In genomic region chr15:50544368-50544767, GRCh38 we compare ENCODE assay signal across 18 cellular contexts. TPM values are rescaled to one million over a fixed set of nuclear protein-coding genes. Genes with fewer than 3 reads are reported as not detected.
DNase-seq lines count a peak whose midpoint lies in the region; ATAC-seq and TF ChIP-seq lines count a peak whose summit lies in the region.
"Had no signal": no experiment of that assay in that cellular context is flagged by ENCODE, and none has a peak within 500 bp of the region (broad histone marks: within the 10 kb centered on the region; RNA-seq: fewer than 3 reads in every experiment).

No MANE protein-coding gene starts in this region.

- H3K56ac ChIP-seq in IMR-90 (ENCODE audit: extremely low read depth, insufficient read depth, low read length) = no peak overlapping the region

- H4K20me1 ChIP-seq in IMR-90 (ENCODE audit: insufficient read depth, low read length) = no peaks in the 10 kb centered on the region
- H4K20me1 ChIP-seq: BLaER1 treated with 17β-estradiol and CSF1 and Interleukin-3, amounts not matched to agents 10 nM and 100 nM had no signal

- no peak overlapping the region for H4K5ac ChIP-seq in IMR-90 (ENCODE audit: low read depth, low read length)

- 58% methylated on average over 3 of the region's 5 CpGs; no CpG with 5 or more reads in 1 of the 2 experiments for WGBS in IMR-90 (ENCODE audit: extremely low coverage in 2 of 2, insufficient read length in 1 of 2), 2 experiments
- 52 to 76% (median 61%) methylated on average over 5 of the region's 5 CpGs for WGBS in ovary, 3 donors

- no peak overlapping the region for H2BK15ac ChIP-seq in IMR-90 (ENCODE audit: low read depth, low read length)

- peaks cover 4% of the 10 kb centered on the region for H3K4me1 Mint-ChIP-seq in WTC11
- no peaks in the 10 kb centered on the region for H3K4me1 Mint-ChIP-seq in activated CD4-positive, alpha-beta T cell treated with anti-CD3 and anti-CD28 coated beads for 36 hours
- H3K4me1 Mint-ChIP-seq: CD8-positive, alpha-beta memory T cell had no signal

- POLR2A ChIA-PET in IMR-90 (lab: Charles Lee; ENCODE audit: unreplicated experiment) (no interaction called here), WTC11 (lab: Charles Lee) (interaction anchor here (0.7 kb wide), 1 partner anchor 31 kb away, joined by 3 read pairs; no protein-coding TSS in a partner anchor)
- POLR2A ChIA-PET in activated CD4-positive, alpha-beta T cell treated with anti-CD3 and anti-CD28 coated beads for 36 hours (lab: Charles Lee) = no interaction called here

- dilution Hi-C loops in IMR-90 (cut with HindIII; ENCODE audit: low sequenced_read_pairs, unreplicated experiment) = no loop called here

- H2AK9ac ChIP-seq in IMR-90 (replicated peaks; ENCODE audit: low read depth, low read length, poor library complexity) = no peak overlapping the region

- H2BK120ac ChIP-seq in IMR-90 (ENCODE audit: low read depth, low read length) = no peak overlapping the region

- in situ Hi-C loops in IMR-90 (cut with MboI; ENCODE audit: low sequenced_read_pairs) = no loop called here

- peak overlapping the region; percentile 16; the same call in 1 of the 2 replicates for H2BK20ac ChIP-seq in IMR-90 (ENCODE audit: low read depth, low read length)

- no peaks in the 10 kb centered on the region for H3K9me3 Mint-ChIP-seq in WTC11
- no peaks in the 10 kb centered on the region for H3K9me3 Mint-ChIP-seq in activated CD4-positive, alpha-beta T cell treated with anti-CD3 and anti-CD28 coated beads for 36 hours (ENCODE audit: low read depth)
- H3K9me3 Mint-ChIP-seq: CD8-positive, alpha-beta memory T cell; HFFc6 had no signal

- H2BK5ac ChIP-seq in IMR-90 (ENCODE audit: low read depth, low read length, poor library complexity, severe bottlenecking) = no peak overlapping the region

- BruUV-seq in IMR-90 (replicated peaks; lab: Mats Ljungman, UMichigan) = no TSS peak

- TF ChIP-seq EP300 in ovary (IDR thresholded peaks at IDR 0.05) = no peak

- H3K36me3 Mint-ChIP-seq in WTC11 = no peaks in the 10 kb centered on the region
- no peaks in the 10 kb centered on the region for H3K36me3 Mint-ChIP-seq in activated CD4-positive, alpha-beta T cell treated with anti-CD3 and anti-CD28 coated beads for 36 hours (ENCODE audit: low read depth)
- H3K36me3 Mint-ChIP-seq: CD8-positive, alpha-beta memory T cell had no signal

- no peaks in the 10 kb centered on the region for H3K27me3 Mint-ChIP-seq in WTC11 (ENCODE audit: low read depth)
- peaks cover 8% of the 10 kb centered on the region for H3K27me3 Mint-ChIP-seq in activated CD4-positive, alpha-beta T cell treated with anti-CD3 and anti-CD28 coated beads for 36 hours

- H4K8ac ChIP-seq in IMR-90 (ENCODE audit: low read depth in 2 of 2, low read length in 2 of 2) = peak overlapping the region in 1 of 2 experiments; percentile 53; a peak in 1 of 4 replicates

- H3K27ac Mint-ChIP-seq in WTC11 = no peak overlapping the region
- H3K27ac Mint-ChIP-seq in activated CD4-positive, alpha-beta T cell treated with anti-CD3 and anti-CD28 coated beads for 36 hours = no peak overlapping the region
- H3K27ac Mint-ChIP-seq: CD8-positive, alpha-beta memory T cell; HFFc6 had no signal

- H3K27me3 ChIP-seq in IMR-90 (ENCODE audit: control insufficient read depth, insufficient read depth, low read length) (no peaks in the 10 kb centered on the region), ovary (no peaks in the 10 kb centered on the region), breast epithelium (no peaks in the 10 kb centered on the region)
- H3K27me3 ChIP-seq: BLaER1 treated with 17β-estradiol and CSF1 and Interleukin-3, amounts not matched to agents 10 nM and 100 nM had no signal

- no peak overlapping the region for H3K9ac ChIP-seq in IMR-90 (ENCODE audit: low read depth, low read length)
- H3K9ac ChIP-seq: BLaER1 treated with 17β-estradiol and CSF1 and Interleukin-3, amounts not matched to agents 10 nM and 100 nM; KMS-11 had no signal

- DNase-seq in IMR-90 = no peak
- DNase-seq in WTC11 (ENCODE audit: low spot score) = no peak
- peak; percentile 10 for DNase-seq in iPS-NIHi11 (ENCODE audit: low spot score)
- no peak for DNase-seq in activated CD8-positive, alpha-beta memory T cell treated with anti-CD3 and anti-CD28 coated beads for 24 hours
- DNase-seq in ovary = no peak
- DNase-seq in activated CD4-positive, alpha-beta T cell treated with anti-CD3 and anti-CD28 coated beads for 36 hours = no peak
- no peak for DNase-seq in breast epithelium (ENCODE audit: low spot score in 2 of 2)
- DNase-seq: CD8-positive, alpha-beta memory T cell; HFFc6; NCI-H1436; NCI-H1930; NCI-H226; NCI-H524; NCI-H82 had no signal

- peaks cover 3% of the 10 kb centered on the region; the same call in 1 of the 2 replicates for H3K9me1 ChIP-seq in IMR-90 (ENCODE audit: insufficient read depth, low read length)

- no peak overlapping the region for H2AK5ac ChIP-seq in IMR-90 (ENCODE audit: low read depth, low read length)

- H3K18ac ChIP-seq in IMR-90 (ENCODE audit: low read depth, low read length) = no peak overlapping the region

- H3K4me3 ChIP-seq in IMR-90 (ENCODE audit: insufficient read depth, low read depth, low read length) (no peak overlapping the region), ovary (no peak overlapping the region), breast epithelium (no peak overlapping the region)
- H3K4me3 ChIP-seq: BLaER1 treated with 17β-estradiol and CSF1 and Interleukin-3, amounts not matched to agents 10 nM and 100 nM had no signal

- H3K9me3 ChIP-seq in IMR-90 (ENCODE audit: control insufficient read depth, insufficient read depth, low read length) = no peaks in the 10 kb centered on the region
- no peaks in the 10 kb centered on the region for H3K9me3 ChIP-seq in ovary
- no peaks in the 10 kb centered on the region for H3K9me3 ChIP-seq in breast epithelium
- H3K9me3 ChIP-seq: BLaER1 treated with 17β-estradiol and CSF1 and Interleukin-3, amounts not matched to agents 10 nM and 100 nM had no signal

- CTCF ChIA-PET in IMR-90 (lab: Yijun Ruan, JAX) = no interaction called here
- CTCF ChIA-PET in WTC11 (lab: Charles Lee) = no interaction called here
- CTCF ChIA-PET in activated CD4-positive, alpha-beta T cell treated with anti-CD3 and anti-CD28 coated beads for 36 hours (lab: Charles Lee) = interaction anchor here (0.7 to 1.0 kb wide), 3 partner anchors 19 to 200 kb away, joined by 3 read pairs; no protein-coding TSS in a partner anchor

- H3K4me2 ChIP-seq in IMR-90 (ENCODE audit: low read depth, low read length) = no peak overlapping the region
- H3K4me2 ChIP-seq: KMS-11 had no signal

- TF ChIP-seq CTCF in IMR-90 (conservative IDR thresholded peaks at IDR 0.05; ENCODE audit: low read depth, low read length) (no peak), WTC11 (IDR thresholded peaks at IDR 0.05) (no peak), ovary (IDR thresholded peaks at IDR 0.05) (no peak), breast epithelium (IDR thresholded peaks at IDR 0.05) (no peak)

- TF ChIP-seq POLR2A in IMR-90 (IDR thresholded peaks at IDR 0.05; ENCODE audit: low read depth, low read length) (no peak), ovary (IDR thresholded peaks at IDR 0.05) (no peak), breast epithelium (IDR thresholded peaks at IDR 0.05) (no peak)

- H3K36me3 ChIP-seq in IMR-90 (ENCODE audit: control insufficient read depth, insufficient read depth, low read length) = no peaks in the 10 kb centered on the region
- no peaks in the 10 kb centered on the region for H3K36me3 ChIP-seq in ovary
- no peaks in the 10 kb centered on the region for H3K36me3 ChIP-seq in breast epithelium
- H3K36me3 ChIP-seq: BLaER1 treated with 17β-estradiol and CSF1 and Interleukin-3, amounts not matched to agents 10 nM and 100 nM had no signal

- H3K4me3 Mint-ChIP-seq in WTC11 = no peak overlapping the region
- H3K4me3 Mint-ChIP-seq in activated CD4-positive, alpha-beta T cell treated with anti-CD3 and anti-CD28 coated beads for 36 hours = no peak overlapping the region
- H3K4me3 Mint-ChIP-seq: CD8-positive, alpha-beta memory T cell; HFFc6 had no signal

- H4K91ac ChIP-seq in IMR-90 (ENCODE audit: insufficient read depth, low read depth, low read length) = no peak overlapping the region

- ATAC-seq in IMR-90 (ENCODE audit: low read depth) (peak; percentile 38; the same call in 1 of the 2 replicates), WTC11 (peak; percentile 24; the same call in 1 of the 2 replicates)
- no peak for ATAC-seq in activated CD4-positive, alpha-beta T cell treated with anti-CD3 and anti-CD28 coated beads for 36 hours
- ATAC-seq: HepG2 had no signal

- peaks cover 9% of the 10 kb centered on the region for H3K4me1 ChIP-seq in IMR-90 (ENCODE audit: control insufficient read depth, insufficient read depth, low read length)
- no peaks in the 10 kb centered on the region for H3K4me1 ChIP-seq in ovary (ENCODE audit: insufficient read depth)
- no peaks in the 10 kb centered on the region for H3K4me1 ChIP-seq in breast epithelium

- intact Hi-C loops in IMR-90 (cut with micrococcal nuclease) (no loop called here), ovary (cut with DNase I) (no loop called here), breast epithelium (cut with DNase I; ENCODE audit: low total_unique reads) (no loop called here)
- intact Hi-C loops in activated CD4-positive, alpha-beta T cell treated with anti-CD3 and anti-CD28 coated beads for 36 hours (cut with DNase I, micrococcal nuclease) = no loop called here

- peak overlapping the region; percentile 27 for H2AFZ ChIP-seq in IMR-90 (replicated peaks; ENCODE audit: low read length, poor library complexity)

- TF ChIP-seq RAD21 in IMR-90 (IDR thresholded peaks at IDR 0.05; ENCODE audit: low read length) = no peak

- peak overlapping the region; percentile 29; the same call in 1 of the 2 replicates for H3K23ac ChIP-seq in IMR-90 (ENCODE audit: low read depth, low read length)

- H3K4ac ChIP-seq in IMR-90 (ENCODE audit: low read depth, low read length) = no peak overlapping the region; the same call in 1 of the 2 replicates

- H3K27ac ChIP-seq in IMR-90 (ENCODE audit: insufficient read depth, low read length) (no peak overlapping the region), ovary (no peak overlapping the region), breast epithelium (no peak overlapping the region)
- H3K27ac ChIP-seq: BLaER1 treated with 17β-estradiol and CSF1 and Interleukin-3, amounts not matched to agents 10 nM and 100 nM; KMS-11 had no signal

- H3K79me1 ChIP-seq in IMR-90 (ENCODE audit: low read depth in 1 of 2, low read length in 2 of 2) = no peaks in the 10 kb centered on the region

- H3K14ac ChIP-seq in IMR-90 (replicated peaks; ENCODE audit: low read depth, low read length) = peak overlapping the region; percentile 16; the same call in 1 of the 2 replicates

TF ChIP-seq in IMR-90, 13 proteins besides CTCF, POLR2A, EP300 and RAD21 (continues in another document):
- TF ChIP-seq CHD1 (IDR thresholded peaks at IDR 0.05; ENCODE audit: low read depth, low read length) = no peak

RNA-seq across cellular contexts. Expression of gene USP50, which starts 2.1 kb away (rescaled TPM):
- not detected in 2 replicates for total RNA-seq in IMR-90 (2012; rRNA removed)
- polyA plus RNA-seq in IMR-90 (2012; rRNA removed) = not detected in 2 replicates
- polyA plus RNA-seq in IMR-90 (2012; cell fraction: cytosol; rRNA removed) = not detected in 2 replicates
- polyA plus RNA-seq in IMR-90 (2012; cell fraction: nucleus; rRNA removed; ENCODE audit: low replicate concordance) = not detected in 2 replicates
- total RNA-seq in WTC11 (2021) = not detected in 3 replicates
- total RNA-seq in ovary = under 1 TPM in 2 of 7 donors, not detected in 5; 0.62 to 0.81 TPM
- not detected for polyA plus RNA-seq in ovary
- total RNA-seq in activated CD4-positive, alpha-beta T cell treated with anti-CD3 and anti-CD28 coated beads for 36 hours = not detected
- 1 to 10 TPM in 2 of 3 donors, not detected in 1; 1.2 to 1.3 TPM for total RNA-seq in breast epithelium
- total RNA-seq: M059J had no signal
- polyA plus RNA-seq: CD8-positive, alpha-beta memory T cell; HepG2 had no signal
